20 cellular contexts compared by ENCODE assay signal in the genomic region with DNA sequence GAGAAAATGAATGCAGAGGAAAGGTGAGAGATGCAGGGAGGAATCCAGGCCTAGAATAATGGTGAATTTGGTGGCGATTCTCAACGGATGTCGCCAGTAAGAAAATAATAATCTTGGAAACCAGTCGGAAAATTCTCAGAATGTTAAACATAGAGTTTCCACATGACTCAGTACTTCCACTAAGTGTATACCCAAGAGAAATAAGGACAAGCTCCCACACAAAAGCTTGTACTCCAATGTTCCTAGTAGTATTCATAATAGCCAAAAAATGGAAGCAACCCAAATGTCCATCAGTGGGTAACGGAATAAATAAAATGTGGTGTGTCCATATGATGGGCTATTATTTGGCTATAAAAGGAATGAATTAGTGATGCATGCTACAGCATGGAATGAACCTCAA.
"Had no signal": no experiment of that assay in that cellular context is flagged by ENCODE, and none has a peak within 500 bp of the region (broad histone marks: within the 10 kb centered on the region; RNA-seq: fewer than 3 reads in every experiment).

No MANE protein-coding gene starts in this region.

- H3K9me3 ChIP-seq: ovary had no signal

- H3K27me3 ChIP-seq: hepatocyte, ovary, sigmoid colon, tibial nerve, upper lobe of left lung had no signal

- ATAC-seq: effector memory CD8-positive, alpha-beta T cell; left colon; natural killer cell; psoas muscle; right cardiac atrium; stimulated activated memory B cell treated with anti-CD40 and anti-IgM and Interleukin-4, amounts not matched to agents 10 μg/mL and 1 μg/mL and 100 μg/mL, for 72 hours; stimulated activated naive CD8-positive, alpha-beta T cell treated with anti-CD3 and anti-CD28 coated beads, Interleukin-15, Interleukin-2, amounts not matched to agents 100 U/mL and 50 U/mL, for 24 hours had no signal

- DNase-seq: cortex of kidney; effector memory CD8-positive, alpha-beta T cell; erythroblast; esophagus squamous epithelium; left colon; natural killer cell; occipital lobe; psoas muscle; right cardiac atrium; stimulated activated CD4-positive, alpha-beta T cell treated with anti-CD3 and anti-CD28 coated beads, Interleukin-4, amount 100 ng/mL, for 4 hours; stimulated activated naive CD8-positive, alpha-beta T cell treated with anti-CD3 and anti-CD28 coated beads, Interleukin-15, Interleukin-2, amounts not matched to agents 100 U/mL and 50 U/mL, for 24 hours; upper lobe of left lung had no signal

- H3K4me3 ChIP-seq: esophagus squamous epithelium, hepatocyte, lung, ovary, psoas muscle, sigmoid colon, skin epidermis, spleen, tibial nerve, upper lobe of left lung had no signal

- H3K4me1 ChIP-seq: esophagus squamous epithelium, psoas muscle, sigmoid colon, tibial nerve had no signal

- H3K36me3 ChIP-seq: esophagus squamous epithelium, ovary, sigmoid colon, spleen, tibial nerve had no signal

- H3K27ac ChIP-seq: hepatocyte, ovary, psoas muscle, sigmoid colon, spleen, upper lobe of left lung had no signal
